8 cellular contexts compared by ENCODE assay signal in the genomic region with DNA sequence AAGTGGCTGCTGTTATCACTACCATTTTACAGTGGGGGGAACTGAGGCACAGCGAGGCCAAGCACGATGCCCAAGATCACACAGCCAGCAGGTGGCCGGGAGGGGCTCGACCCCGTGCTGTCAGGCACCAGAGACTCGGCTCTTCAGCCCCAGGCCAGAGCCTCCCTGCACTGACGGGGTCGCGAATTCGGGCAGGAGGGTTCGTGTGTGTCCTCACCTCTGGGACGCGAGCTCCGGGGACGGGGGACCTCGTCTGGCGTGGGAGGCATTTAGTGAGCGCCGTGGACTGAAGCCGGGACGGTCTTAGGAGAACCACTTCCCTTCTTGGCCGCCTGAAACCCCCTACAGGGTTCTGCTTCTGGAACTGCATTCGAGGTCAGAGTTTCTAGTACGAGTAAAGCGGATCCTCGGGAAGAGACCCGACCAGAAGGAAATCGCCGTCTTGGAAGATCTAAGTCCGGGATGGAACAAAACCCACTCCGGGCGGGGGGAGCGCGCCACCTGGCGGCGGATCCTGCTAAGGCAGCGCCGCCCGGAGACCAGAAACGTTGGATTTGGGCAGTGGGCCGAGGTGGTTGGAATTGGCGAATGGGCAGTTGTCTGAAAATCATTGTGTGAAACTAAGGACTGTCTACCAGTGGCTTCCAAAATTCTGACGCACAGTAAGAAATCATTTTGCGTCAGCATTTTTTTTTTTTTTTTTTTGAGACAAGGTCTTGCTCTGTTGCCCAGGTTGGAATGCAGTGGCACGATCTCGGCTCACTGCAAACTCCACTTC. TPM values are rescaled to one million over a fixed set of nuclear protein-coding genes. Genes with fewer than 3 reads are reported as not detected.
DNase-seq lines count a peak whose midpoint lies in the region; ATAC-seq, FAIRE-seq and TF ChIP-seq lines count a peak whose summit lies in the region.

No MANE protein-coding gene starts in this region.

- H3K9me3 ChIP-seq in small intestine (ENCODE audit: control insufficient read depth, low read depth), result no peaks in the 10 kb centered on the region

- peaks cover 1 to 12% (median 2%) of the 10 kb centered on the region in 3 donors for H3K27me3 Mint-ChIP-seq in immature natural killer cell (ENCODE audit: low read depth in 3 of 3)

- H3K4me3 ChIP-seq in cardiac fibroblast (replicated peaks in 1 of 2; ENCODE audit: low read depth in 2 of 2, low read length in 2 of 2), result peak overlapping the region; percentile 51 to 52
- H3K4me3 ChIP-seq in small intestine (ENCODE audit: low read depth in 1 of 2, low read length in 2 of 2), result peak overlapping the region in 1 of 2 donors; percentile 4

- peaks cover 0 to 2% of the 10 kb centered on the region in 2 donors for H3K27me3 ChIP-seq in small intestine (ENCODE audit: control insufficient read depth in 2 of 2, insufficient read depth in 2 of 2, low read length in 2 of 2)

- TF ChIP-seq CTCF in cardiac fibroblast (IDR thresholded peaks at IDR 0.05; ENCODE audit: low read depth, low read length), result peak; percentile 99

- WGBS in small intestine, 3 donors, result 4 to 6% (median 4%) methylated on average over 46 of the region's 46 CpGs

- H3K4me3 Mint-ChIP-seq in immature natural killer cell, result peak overlapping the region; percentile 72 to 87 (median 80)

- H3K36me3 Mint-ChIP-seq in immature natural killer cell, result peaks cover 0 to 4% (median 3%) of the 10 kb centered on the region in 3 donors

- no peaks in the 10 kb centered on the region for H3K36me3 ChIP-seq in small intestine (ENCODE audit: control insufficient read depth in 2 of 2, insufficient read depth in 2 of 2, low read length in 2 of 2)

- peaks cover 0 to 7% (median 0%) of the 10 kb centered on the region in 6 donors for H3K9me3 Mint-ChIP-seq in immature natural killer cell

- DNase-seq in DMS53 (lab: John Stamatoyannopoulos, UW) (peak; percentile 70), DMS53 treated with DMSO at 0.1 percent for 48 hours (lab: John Stamatoyannopoulos, UW; ENCODE audit: unreplicated experiment) (no peak), NCI-H2029 treated with DMSO at 0.1 percent for 48 hours (lab: John Stamatoyannopoulos, UW) (peak; percentile 14), cardiac fibroblast (ENCODE audit: low read depth in 2 of 2) (peak; percentile 82 to 88), immature natural killer cell (peak; percentile 53 to 63 (median 61)), small intestine (peak; percentile 62)
- DNase-seq in activated CD4-positive, CD25-positive, alpha-beta regulatory T cell (lab: John Stamatoyannopoulos, UW), result peak; percentile 13 to 51 (median 36)

- peaks cover 7% of the 10 kb centered on the region in 2 donors for H3K4me1 Mint-ChIP-seq in immature natural killer cell

- no peak for ATAC-seq in HG02798 (IDR thresholded peaks at IDR 0.05; ENCODE audit: poor library complexity, unreplicated experiment)

- H3K27ac ChIP-seq in small intestine (ENCODE audit: low read depth in 1 of 2, low read length in 1 of 2), result no peak overlapping the region

- FAIRE-seq in small intestine (lab: Jason Lieb, UNC), result no peak

- H3K27ac Mint-ChIP-seq in immature natural killer cell, result no peak overlapping the region

- no peaks in the 10 kb centered on the region for H3K4me1 ChIP-seq in small intestine (ENCODE audit: control insufficient read depth in 2 of 2, insufficient read depth in 1 of 2, low read depth in 1 of 2, low read length in 1 of 2)

RNA-seq across cellular contexts. Expression of a gene that starts 21.2 kb away (rescaled TPM):
- polyA plus RNA-seq in immature natural killer cell, result 1 to 10 TPM in 1 of 3 donors, under 1 TPM in 1, not detected in 1; 0.22 to 2.1 TPM
- under 1 TPM in 1 of 3 donors, not detected in 2; 0.36 TPM for polyA plus RNA-seq in small intestine

RNA-seq across cellular contexts. Expression of a gene that starts 34.2 kb away (rescaled TPM):
- polyA plus RNA-seq in immature natural killer cell, result 1,000 to 10,000 TPM in 2 of 3 donors, 100 to 1,000 TPM in 1; 994 to 1,311 (median 1,000) TPM
- polyA plus RNA-seq in small intestine, result 10 to 100 TPM in 2 of 3 donors, 1 to 10 TPM in 1; 3.4 to 47.4 (median 19.5) TPM

RNA-seq across cellular contexts. Expression of a gene that starts 35.4 kb away (rescaled TPM):
- polyA plus RNA-seq in immature natural killer cell (100 to 1,000 TPM in 1 of 3 donors, 10 to 100 TPM in 2; 74.2 to 109 (median 86.3) TPM), small intestine (10 to 100 TPM; 13.0 to 19.4 (median 14.3) TPM)

Comparison
In these comparisons a context has a peak if more than half of its experiments do, and no peak if none do; other contexts are left out.
1. RNA of a gene that starts 34.2 kb away (polyA plus RNA-seq): 994 to 1,311 TPM in immature natural killer cell; 3.4 to 47.4 TPM in small intestine; every median in the first group is over 10 times any median in the second.